ENCODE assay signal across 1 cellular context in genomic region chr20:20017001-20017851, GRCh38.
TF ChIP-seq lines count a peak whose summit lies in the region.

Gene NAA20, plus strand, starts transcription at chr20:20017362. Its CDS starts 35 bp downstream, at chr20:20017397.

TF ChIP-seq in GM12878, 131 proteins besides CTCF, POLR2A, EP300 and RAD21 (continued from another document and continues in another):
- TF ChIP-seq, protein P1, sequence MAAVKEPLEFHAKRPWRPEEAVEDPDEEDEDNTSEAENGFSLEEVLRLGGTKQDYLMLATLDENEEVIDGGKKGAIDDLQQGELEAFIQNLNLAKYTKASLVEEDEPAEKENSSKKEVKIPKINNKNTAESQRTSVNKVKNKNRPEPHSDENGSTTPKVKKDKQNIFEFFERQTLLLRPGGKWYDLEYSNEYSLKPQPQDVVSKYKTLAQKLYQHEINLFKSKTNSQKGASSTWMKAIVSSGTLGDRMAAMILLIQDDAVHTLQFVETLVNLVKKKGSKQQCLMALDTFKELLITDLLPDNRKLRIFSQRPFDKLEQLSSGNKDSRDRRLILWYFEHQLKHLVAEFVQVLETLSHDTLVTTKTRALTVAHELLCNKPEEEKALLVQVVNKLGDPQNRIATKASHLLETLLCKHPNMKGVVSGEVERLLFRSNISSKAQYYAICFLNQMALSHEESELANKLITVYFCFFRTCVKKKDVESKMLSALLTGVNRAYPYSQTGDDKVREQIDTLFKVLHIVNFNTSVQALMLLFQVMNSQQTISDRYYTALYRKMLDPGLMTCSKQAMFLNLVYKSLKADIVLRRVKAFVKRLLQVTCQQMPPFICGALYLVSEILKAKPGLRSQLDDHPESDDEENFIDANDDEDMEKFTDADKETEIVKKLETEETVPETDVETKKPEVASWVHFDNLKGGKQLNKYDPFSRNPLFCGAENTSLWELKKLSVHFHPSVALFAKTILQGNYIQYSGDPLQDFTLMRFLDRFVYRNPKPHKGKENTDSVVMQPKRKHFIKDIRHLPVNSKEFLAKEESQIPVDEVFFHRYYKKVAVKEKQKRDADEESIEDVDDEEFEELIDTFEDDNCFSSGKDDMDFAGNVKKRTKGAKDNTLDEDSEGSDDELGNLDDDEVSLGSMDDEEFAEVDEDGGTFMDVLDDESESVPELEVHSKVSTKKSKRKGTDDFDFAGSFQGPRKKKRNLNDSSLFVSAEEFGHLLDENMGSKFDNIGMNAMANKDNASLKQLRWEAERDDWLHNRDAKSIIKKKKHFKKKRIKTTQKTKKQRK (IDR thresholded peaks at IDR 0.05; ENCODE audit: low read depth, low read length), result no peak
- TF ChIP-seq SKIL (IDR thresholded peaks at IDR 0.05; ENCODE audit: low read depth, poor library complexity, severe bottlenecking) (no peak), SUPT20H (IDR thresholded peaks at IDR 0.05; ENCODE audit: borderline replicate concordance, control insufficient read depth, low read depth, low read length) (no peak), E2F8 (IDR thresholded peaks at IDR 0.05; ENCODE audit: low read depth, partially characterized antibody) (peak; percentile 36), CHD4 (IDR thresholded peaks at IDR 0.05) (no peak), JUND (IDR thresholded peaks at IDR 0.05; ENCODE audit: low read depth, low read length) (0 out of 2 replicates have a peak, but pooled peaks have one; percentile 13), EGR1 (IDR thresholded peaks at IDR 0.05; ENCODE audit: borderline replicate concordance in 1 of 2, low read depth in 2 of 2, low read length in 2 of 2) (peak; percentile 24 to 64; a peak in 1 of 3 replicates), KDM1A (IDR thresholded peaks at IDR 0.05; ENCODE audit: borderline replicate concordance) (no peak), RAD51 (IDR thresholded peaks at IDR 0.05) (no peak), RUNX3 (IDR thresholded peaks at IDR 0.05; ENCODE audit: low read length) (no peak; the same call in 1 of the 2 replicates), MAX (IDR thresholded peaks at IDR 0.05; ENCODE audit: low read depth, low read length) (peak; percentile 67), NR2F1 (conservative IDR thresholded peaks at IDR 0.05) (peak; percentile 64), ATF7 (IDR thresholded peaks at IDR 0.05; ENCODE audit: low read depth) (no peak), FOXK2 (IDR thresholded peaks at IDR 0.05) (no peak), RBBP5 (conservative IDR thresholded peaks at IDR 0.05) (no peak), PAX8 (IDR thresholded peaks at IDR 0.05) (no peak), IKZF2 (IDR thresholded peaks at IDR 0.05) (peak in 1 of 2 experiments; percentile 10; a peak in 1 of 4 replicates), CBX3 (IDR thresholded peaks at IDR 0.05; ENCODE audit: borderline replicate concordance, low read depth) (no peak), ZZZ3 (IDR thresholded peaks at IDR 0.05; ENCODE audit: control insufficient read depth, insufficient read length, low read depth) (no peak), FOXM1 (IDR thresholded peaks at IDR 0.05; ENCODE audit: low read depth, low read length) (no peak), HCFC1 (IDR thresholded peaks at IDR 0.05; ENCODE audit: low read length) (peak; percentile 79), STAT3 (IDR thresholded peaks at IDR 0.05; ENCODE audit: low read depth, low read length) (no peak), NBN (IDR thresholded peaks at IDR 0.05) (peak; percentile 77), ZBTB40 (IDR thresholded peaks at IDR 0.05; ENCODE audit: borderline replicate concordance) (peak; percentile 98), BMI1 (IDR thresholded peaks at IDR 0.05; ENCODE audit: borderline replicate concordance) (peak; percentile 83; the same call in 1 of the 2 replicates), CHD1 (IDR thresholded peaks at IDR 0.05; ENCODE audit: low read depth, low read length) (no peak), POLR2AphosphoS5 (IDR thresholded peaks at IDR 0.05; ENCODE audit: low read length) (0 out of 2 replicates have a peak, but pooled peaks have one; percentile 26), CBX5 (IDR thresholded peaks at IDR 0.05; ENCODE audit: low read depth) (no peak), ZBED1 (IDR thresholded peaks at IDR 0.05; ENCODE audit: borderline replicate concordance) (no peak), ETV6 (conservative IDR thresholded peaks at IDR 0.05 in 1 of 2, IDR thresholded peaks at IDR 0.05 in 1 of 2; ENCODE audit: borderline replicate concordance in 1 of 2, low read depth in 1 of 2) (peak in 1 of 2 experiments; percentile 41; a peak in 1 of 4 replicates), TCF12 (IDR thresholded peaks at IDR 0.05; ENCODE audit: low read depth, low read length) (no peak), SUZ12 (IDR thresholded peaks at IDR 0.05; ENCODE audit: unreplicated experiment) (no peak), TARDBP (IDR thresholded peaks at IDR 0.05; ENCODE audit: borderline replicate concordance) (no peak), EZH2 (IDR thresholded peaks at IDR 0.05; ENCODE audit: borderline replicate concordance, control insufficient read depth, low read depth, low read length) (no peak)
- TF ChIP-seq, protein P2, sequence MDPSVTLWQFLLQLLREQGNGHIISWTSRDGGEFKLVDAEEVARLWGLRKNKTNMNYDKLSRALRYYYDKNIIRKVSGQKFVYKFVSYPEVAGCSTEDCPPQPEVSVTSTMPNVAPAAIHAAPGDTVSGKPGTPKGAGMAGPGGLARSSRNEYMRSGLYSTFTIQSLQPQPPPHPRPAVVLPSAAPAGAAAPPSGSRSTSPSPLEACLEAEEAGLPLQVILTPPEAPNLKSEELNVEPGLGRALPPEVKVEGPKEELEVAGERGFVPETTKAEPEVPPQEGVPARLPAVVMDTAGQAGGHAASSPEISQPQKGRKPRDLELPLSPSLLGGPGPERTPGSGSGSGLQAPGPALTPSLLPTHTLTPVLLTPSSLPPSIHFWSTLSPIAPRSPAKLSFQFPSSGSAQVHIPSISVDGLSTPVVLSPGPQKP (IDR thresholded peaks at IDR 0.05; ENCODE audit: low read depth, low read length), result peak; percentile 64
- TF ChIP-seq, protein P3, sequence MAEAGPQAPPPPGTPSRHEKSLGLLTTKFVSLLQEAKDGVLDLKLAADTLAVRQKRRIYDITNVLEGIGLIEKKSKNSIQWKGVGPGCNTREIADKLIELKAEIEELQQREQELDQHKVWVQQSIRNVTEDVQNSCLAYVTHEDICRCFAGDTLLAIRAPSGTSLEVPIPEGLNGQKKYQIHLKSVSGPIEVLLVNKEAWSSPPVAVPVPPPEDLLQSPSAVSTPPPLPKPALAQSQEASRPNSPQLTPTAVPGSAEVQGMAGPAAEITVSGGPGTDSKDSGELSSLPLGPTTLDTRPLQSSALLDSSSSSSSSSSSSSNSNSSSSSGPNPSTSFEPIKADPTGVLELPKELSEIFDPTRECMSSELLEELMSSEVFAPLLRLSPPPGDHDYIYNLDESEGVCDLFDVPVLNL (IDR thresholded peaks at IDR 0.05; ENCODE audit: low read depth, low read length), result no peak; the same call in 1 of the 2 replicates
- TF ChIP-seq, protein P4, sequence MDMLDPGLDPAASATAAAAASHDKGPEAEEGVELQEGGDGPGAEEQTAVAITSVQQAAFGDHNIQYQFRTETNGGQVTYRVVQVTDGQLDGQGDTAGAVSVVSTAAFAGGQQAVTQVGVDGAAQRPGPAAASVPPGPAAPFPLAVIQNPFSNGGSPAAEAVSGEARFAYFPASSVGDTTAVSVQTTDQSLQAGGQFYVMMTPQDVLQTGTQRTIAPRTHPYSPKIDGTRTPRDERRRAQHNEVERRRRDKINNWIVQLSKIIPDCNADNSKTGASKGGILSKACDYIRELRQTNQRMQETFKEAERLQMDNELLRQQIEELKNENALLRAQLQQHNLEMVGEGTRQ (IDR thresholded peaks at IDR 0.05; ENCODE audit: borderline replicate concordance, low read depth, low read length), result no peak
- TF ChIP-seq, protein P5, sequence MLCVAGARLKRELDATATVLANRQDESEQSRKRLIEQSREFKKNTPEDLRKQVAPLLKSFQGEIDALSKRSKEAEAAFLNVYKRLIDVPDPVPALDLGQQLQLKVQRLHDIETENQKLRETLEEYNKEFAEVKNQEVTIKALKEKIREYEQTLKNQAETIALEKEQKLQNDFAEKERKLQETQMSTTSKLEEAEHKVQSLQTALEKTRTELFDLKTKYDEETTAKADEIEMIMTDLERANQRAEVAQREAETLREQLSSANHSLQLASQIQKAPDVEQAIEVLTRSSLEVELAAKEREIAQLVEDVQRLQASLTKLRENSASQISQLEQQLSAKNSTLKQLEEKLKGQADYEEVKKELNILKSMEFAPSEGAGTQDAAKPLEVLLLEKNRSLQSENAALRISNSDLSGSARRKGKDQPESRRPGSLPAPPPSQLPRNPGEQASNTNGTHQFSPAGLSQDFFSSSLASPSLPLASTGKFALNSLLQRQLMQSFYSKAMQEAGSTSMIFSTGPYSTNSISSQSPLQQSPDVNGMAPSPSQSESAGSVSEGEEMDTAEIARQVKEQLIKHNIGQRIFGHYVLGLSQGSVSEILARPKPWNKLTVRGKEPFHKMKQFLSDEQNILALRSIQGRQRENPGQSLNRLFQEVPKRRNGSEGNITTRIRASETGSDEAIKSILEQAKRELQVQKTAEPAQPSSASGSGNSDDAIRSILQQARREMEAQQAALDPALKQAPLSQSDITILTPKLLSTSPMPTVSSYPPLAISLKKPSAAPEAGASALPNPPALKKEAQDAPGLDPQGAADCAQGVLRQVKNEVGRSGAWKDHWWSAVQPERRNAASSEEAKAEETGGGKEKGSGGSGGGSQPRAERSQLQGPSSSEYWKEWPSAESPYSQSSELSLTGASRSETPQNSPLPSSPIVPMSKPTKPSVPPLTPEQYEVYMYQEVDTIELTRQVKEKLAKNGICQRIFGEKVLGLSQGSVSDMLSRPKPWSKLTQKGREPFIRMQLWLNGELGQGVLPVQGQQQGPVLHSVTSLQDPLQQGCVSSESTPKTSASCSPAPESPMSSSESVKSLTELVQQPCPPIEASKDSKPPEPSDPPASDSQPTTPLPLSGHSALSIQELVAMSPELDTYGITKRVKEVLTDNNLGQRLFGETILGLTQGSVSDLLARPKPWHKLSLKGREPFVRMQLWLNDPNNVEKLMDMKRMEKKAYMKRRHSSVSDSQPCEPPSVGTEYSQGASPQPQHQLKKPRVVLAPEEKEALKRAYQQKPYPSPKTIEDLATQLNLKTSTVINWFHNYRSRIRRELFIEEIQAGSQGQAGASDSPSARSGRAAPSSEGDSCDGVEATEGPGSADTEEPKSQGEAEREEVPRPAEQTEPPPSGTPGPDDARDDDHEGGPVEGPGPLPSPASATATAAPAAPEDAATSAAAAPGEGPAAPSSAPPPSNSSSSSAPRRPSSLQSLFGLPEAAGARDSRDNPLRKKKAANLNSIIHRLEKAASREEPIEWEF (IDR thresholded peaks at IDR 0.05; ENCODE audit: insufficient replicate concordance, low read depth, low read length), result no peak
